ENCODE assay signal across 13 cellular contexts in the genomic region with DNA sequence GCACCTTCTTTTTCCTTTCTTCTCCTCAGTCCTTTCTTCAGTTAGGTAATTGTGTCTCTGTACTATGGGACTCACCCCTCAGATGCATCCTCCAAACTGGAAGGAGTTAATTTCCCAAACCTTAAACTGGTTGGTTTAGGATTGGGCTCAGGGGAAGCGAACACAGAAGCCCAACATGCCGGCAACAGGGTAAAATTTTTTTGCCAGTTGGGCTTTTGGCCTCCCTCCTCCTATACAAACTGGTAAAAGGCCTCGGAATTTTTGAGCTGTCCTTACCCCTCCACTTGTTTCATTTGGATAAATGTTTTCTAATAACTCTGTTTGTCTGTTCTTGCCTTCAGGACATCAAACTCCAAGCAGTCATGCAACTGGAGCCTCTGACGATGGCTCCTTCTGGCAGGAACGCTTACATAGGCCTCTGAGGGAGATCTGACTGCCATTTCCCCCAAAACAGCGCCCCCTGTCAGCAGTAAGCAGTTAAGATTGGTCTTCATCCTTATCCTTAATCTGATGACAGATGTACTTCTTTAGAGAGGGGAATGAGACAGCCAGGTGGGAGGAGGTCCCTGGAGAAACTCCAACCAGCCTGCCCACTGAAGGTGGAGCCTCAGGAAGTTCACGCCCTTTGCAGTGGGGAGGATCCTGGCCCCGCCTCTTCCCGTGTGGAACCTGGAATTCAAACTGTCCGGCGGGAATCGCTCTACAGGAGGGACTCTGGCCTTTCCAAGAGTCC. TPM values are rescaled to one million over a fixed set of nuclear protein-coding genes. Genes with fewer than 3 reads are reported as not detected.
DNase-seq lines count a peak whose midpoint lies in the region; ATAC-seq and TF ChIP-seq lines count a peak whose summit lies in the region.
"Had no signal": no experiment of that assay in that cellular context is flagged by ENCODE, and none has a peak within 500 bp of the region (broad histone marks: within the 10 kb centered on the region; RNA-seq: fewer than 3 reads in every experiment).

No MANE protein-coding gene starts in this region.

- peaks cover 16% of the 10 kb centered on the region for H3K4me1 ChIP-seq in RWPE2 (ENCODE audit: insufficient read depth, poor library complexity, severe bottlenecking)

- TF ChIP-seq CTCF in RWPE2 (IDR thresholded peaks at IDR 0.05; ENCODE audit: poor library complexity, severe bottlenecking) = peak; percentile 23

- H3K36me3 ChIP-seq in RWPE2 (ENCODE audit: low read depth) = no peaks in the 10 kb centered on the region

- DNase-seq in Daoy (ENCODE audit: low read depth) (peak; percentile 46), HCEC 1CT (peak; percentile 31), RWPE2 (ENCODE audit: low spot score) (no peak), iPS DF 19.7 (ENCODE audit: low read depth, low spot score) (peak; percentile 64), substantia nigra (lab: John Stamatoyannopoulos, UW) (no peak), amniotic stem cell (lab: John Stamatoyannopoulos, UW) (no peak), HK-2 (ENCODE audit: unreplicated experiment) (no peak)
- DNase-seq: activated CD4-positive, alpha-beta T cell treated with anti-CD3 and anti-CD28 coated beads, Interleukin-2, amount 50 U/mL, for 1 hour; activated naive CD8-positive, alpha-beta T cell treated with anti-CD3 and anti-CD28 coated beads, Interleukin-2, amount 10 ng/mL, durations not matched to agents 7 days and 5 days; CD8-positive, alpha-beta memory T cell; NCI-H1105; small intestine had no signal

- H3K9me3 ChIP-seq in RWPE2 (ENCODE audit: severe bottlenecking) = peaks cover 14% of the 10 kb centered on the region

- ATAC-seq in RWPE2 (ENCODE audit: low read depth) (no peak), HG03039 (IDR thresholded peaks at IDR 0.05; ENCODE audit: unreplicated experiment) (no peak)

- H3K27me3 ChIP-seq in RWPE2 (ENCODE audit: insufficient read depth, poor library complexity, severe bottlenecking) = no peaks in the 10 kb centered on the region

- H3K4me3 ChIP-seq in RWPE2 (ENCODE audit: severe bottlenecking) = no peak overlapping the region

- H3K27ac ChIP-seq in RWPE2 (ENCODE audit: poor library complexity, severe bottlenecking) (no peak overlapping the region), substantia nigra (ENCODE audit: low read depth, low read length, poor library complexity, severe bottlenecking) (no peak overlapping the region)

RNA-seq across cellular contexts. Expression of a gene that starts 57.8 kb away (rescaled TPM):
- not detected in 2 replicates for total RNA-seq in Daoy (2014; rRNA removed; shearing (Covaris generic))
- total RNA-seq: activated naive CD8-positive, alpha-beta T cell treated with anti-CD3 and anti-CD28 coated beads, Interleukin-2, amount 10 ng/mL, durations not matched to agents 7 days and 5 days; CD8-positive, alpha-beta memory T cell had no signal

Comparison
In these comparisons a context has a peak if more than half of its experiments do, and no peak if none do; other contexts are left out.
1. DNase-seq: peak in Daoy (single experiment), HCEC 1CT (single experiment) and iPS DF 19.7 (single experiment); none in RWPE2 (single experiment), substantia nigra (0 of 49), amniotic stem cell (single experiment) and HK-2 (single experiment).